Comparison of ENCODE assay signal across 8 cellular contexts in the genomic region with DNA sequence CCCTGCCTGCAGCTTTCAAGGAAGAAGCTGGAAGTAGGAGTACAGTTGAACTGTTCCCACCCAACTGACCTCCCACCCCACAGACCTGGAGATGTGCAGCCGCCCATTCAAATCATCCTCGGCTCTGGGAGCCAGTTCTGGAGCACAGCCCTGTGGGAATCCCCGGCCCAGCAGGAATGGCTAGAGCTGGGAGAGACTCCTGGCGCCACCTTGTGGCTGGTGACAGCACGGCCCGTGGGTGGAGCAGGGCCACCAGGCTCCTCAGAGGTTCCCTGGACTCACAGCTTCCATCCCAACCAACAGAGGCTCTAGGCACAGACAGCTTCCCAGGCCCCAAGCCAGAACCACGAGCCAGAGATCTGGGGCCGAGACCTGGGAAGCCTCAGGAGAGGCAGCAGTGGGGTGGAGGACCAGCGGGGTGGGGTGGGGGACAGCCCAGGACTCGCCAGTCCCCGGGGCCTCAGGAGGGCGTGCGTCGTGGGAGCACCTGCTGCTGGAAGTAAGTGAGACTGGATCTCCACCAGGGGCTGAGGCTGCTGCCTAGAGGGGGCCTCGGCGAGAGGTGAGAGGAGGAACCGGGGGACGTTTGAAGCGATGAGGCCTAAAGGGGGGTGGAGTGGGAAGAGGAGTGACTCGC. TPM values are rescaled to one million over a fixed set of nuclear protein-coding genes. Genes with fewer than 3 reads are reported as not detected.
DNase-seq lines count a peak whose midpoint lies in the region; ATAC-seq, FAIRE-seq and TF ChIP-seq lines count a peak whose summit lies in the region.

No MANE protein-coding gene starts in this region.

- TF ChIP-seq CTCF in D721Med (IDR thresholded peaks at IDR 0.05; ENCODE audit: insufficient read depth, missing control alignments) (peak; percentile 81), fibroblast of villous mesenchyme (IDR thresholded peaks at IDR 0.05; ENCODE audit: insufficient read depth, low read depth, low read length) (peak; percentile 87), neutrophil (IDR thresholded peaks at IDR 0.05) (peak; percentile 90)

- H3K36me3 ChIP-seq in HUES64 (ENCODE audit: insufficient read depth, low read length) (peaks cover 81% of the 10 kb centered on the region), neutrophil (peaks cover 8% of the 10 kb centered on the region), stomach smooth muscle (ENCODE audit: control insufficient read depth in 2 of 2, insufficient read depth in 2 of 2, low read length in 2 of 2) (peaks cover 26% of the 10 kb centered on the region in 2 donors)

- H3K4me3 ChIP-seq in HUES64 (ENCODE audit: low read length) (no peak overlapping the region), fibroblast of villous mesenchyme (ENCODE audit: low read depth, low read length) (no peak overlapping the region), neutrophil (ENCODE audit: low read depth in 1 of 2, low read length in 1 of 2) (no peak overlapping the region), stomach smooth muscle (ENCODE audit: low read length in 2 of 2) (no peak overlapping the region)

- WGBS in HUES64, result 63% methylated on average over 20 of the region's 20 CpGs

- no peak overlapping the region for H3K9ac ChIP-seq in HUES64 (ENCODE audit: low read depth, low read length)
- no peak overlapping the region for H3K9ac ChIP-seq in stomach smooth muscle (ENCODE audit: low read length in 2 of 2)

- H3K4me1 ChIP-seq in HUES64 (ENCODE audit: insufficient read depth, low read length) (no peaks in the 10 kb centered on the region), neutrophil (ENCODE audit: control insufficient read depth in 1 of 2, insufficient read depth in 1 of 2, low read depth in 1 of 2, low read length in 1 of 2) (peaks cover 0 to 4% of the 10 kb centered on the region in 2 experiments), stomach smooth muscle (ENCODE audit: control insufficient read depth, insufficient read depth, low read length) (peaks cover 22% of the 10 kb centered on the region)

- peak; percentile 97 for DNase-seq in D721Med (ENCODE audit: insufficient read length, low spot score)
- DNase-seq in RCC 7860 (ENCODE audit: low spot score), result peak; percentile 71
- DNase-seq in activated effector memory CD4-positive, alpha-beta T cell treated with Interleukin-2 at 50 U/mL for 16 hours, result peak; percentile 27
- peak; percentile 71 for DNase-seq in fibroblast of villous mesenchyme (ENCODE audit: low read depth)

- FAIRE-seq in D721Med (lab: Jason Lieb, UNC), result no peak
- FAIRE-seq in RCC 7860 (lab: Jason Lieb, UNC), result no peak

- H3K27ac ChIP-seq in HUES64 (ENCODE audit: low read depth, low read length) (peak overlapping the region; percentile 16; the same call in 1 of the 2 replicates), neutrophil (peak overlapping the region; percentile 10), stomach smooth muscle (ENCODE audit: low read length) (peak overlapping the region; percentile 24)

- H3K27me3 ChIP-seq in HUES64 (ENCODE audit: insufficient read depth, low read length) (no peaks in the 10 kb centered on the region), neutrophil (no peaks in the 10 kb centered on the region), stomach smooth muscle (ENCODE audit: control insufficient read depth in 1 of 2, insufficient read depth in 2 of 2, low read length in 2 of 2) (no peaks in the 10 kb centered on the region)

- no peak for ATAC-seq in GM19395 (IDR thresholded peaks at IDR 0.05; ENCODE audit: unreplicated experiment)

- H3K9me3 ChIP-seq in HUES64 (ENCODE audit: insufficient read depth, low read depth, low read length) (no peaks in the 10 kb centered on the region), neutrophil (no peaks in the 10 kb centered on the region), stomach smooth muscle (ENCODE audit: control insufficient read depth in 2 of 2, low read length in 2 of 2) (no peaks in the 10 kb centered on the region)

RNA-seq across cellular contexts. Expression of a gene that starts 43.4 kb away (rescaled TPM):
- 40.4 TPM for polyA plus RNA-seq in HUES64 (2013, experiment 1 of 2)
- 38.6 TPM for polyA plus RNA-seq in HUES64 (2013, experiment 2 of 2)
- total RNA-seq in fibroblast of villous mesenchyme, result 46.7 and 52.7 TPM in 2 replicates

Comparison
In these comparisons a context has a peak if more than half of its experiments do, and no peak if none do; other contexts are left out.
1. DNase-seq: peak in every context shown above with its lines; median percentile 97 in D721Med; 71 in RCC 7860; 71 in fibroblast of villous mesenchyme; 27 in activated effector memory CD4-positive, alpha-beta T cell treated with Interleukin-2 at 50 U/mL for 16 hours.